1 cellular context compared by ENCODE assay signal in genomic region chrX:7088968-7089615, GRCh38.
TF ChIP-seq lines count a peak whose summit lies in the region.

No MANE protein-coding gene starts in this region.

TF ChIP-seq in GM12878, 131 proteins besides CTCF, POLR2A, EP300 and RAD21:
- TF ChIP-seq MXI1 (IDR thresholded peaks at IDR 0.05; ENCODE audit: low read depth, low read length) (no peak), PKNOX1 (IDR thresholded peaks at IDR 0.05) (no peak), MEF2B (IDR thresholded peaks at IDR 0.05; ENCODE audit: partially characterized antibody, poor library complexity, severe bottlenecking) (peak; percentile 60), SIN3A (IDR thresholded peaks at IDR 0.05; ENCODE audit: low read depth, low read length) (no peak), ATF7 (IDR thresholded peaks at IDR 0.05; ENCODE audit: low read depth) (0 out of 2 replicates have a peak, but pooled peaks have one; percentile 26), SMC3 (IDR thresholded peaks at IDR 0.05; ENCODE audit: borderline replicate concordance, low read length) (peak; percentile 45; the same call in 1 of the 2 replicates), IKZF2 (IDR thresholded peaks at IDR 0.05) (peak; percentile 18 to 29; a peak in 2 of 4 replicates), RUNX3 (IDR thresholded peaks at IDR 0.05; ENCODE audit: low read length) (peak; percentile 57), YY1 (IDR thresholded peaks at IDR 0.05; ENCODE audit: low read depth, low read length) (0 out of 2 replicates have a peak, but pooled peaks have one; percentile 39), ESRRA (IDR thresholded peaks at IDR 0.05; ENCODE audit: low read length) (no peak), IKZF1 (conservative IDR thresholded peaks at IDR 0.05) (no peak; the same call in 1 of the 2 replicates), POLR2AphosphoS5 (IDR thresholded peaks at IDR 0.05; ENCODE audit: low read length) (no peak)
